10 cellular contexts compared by ENCODE assay signal in the genomic region with DNA sequence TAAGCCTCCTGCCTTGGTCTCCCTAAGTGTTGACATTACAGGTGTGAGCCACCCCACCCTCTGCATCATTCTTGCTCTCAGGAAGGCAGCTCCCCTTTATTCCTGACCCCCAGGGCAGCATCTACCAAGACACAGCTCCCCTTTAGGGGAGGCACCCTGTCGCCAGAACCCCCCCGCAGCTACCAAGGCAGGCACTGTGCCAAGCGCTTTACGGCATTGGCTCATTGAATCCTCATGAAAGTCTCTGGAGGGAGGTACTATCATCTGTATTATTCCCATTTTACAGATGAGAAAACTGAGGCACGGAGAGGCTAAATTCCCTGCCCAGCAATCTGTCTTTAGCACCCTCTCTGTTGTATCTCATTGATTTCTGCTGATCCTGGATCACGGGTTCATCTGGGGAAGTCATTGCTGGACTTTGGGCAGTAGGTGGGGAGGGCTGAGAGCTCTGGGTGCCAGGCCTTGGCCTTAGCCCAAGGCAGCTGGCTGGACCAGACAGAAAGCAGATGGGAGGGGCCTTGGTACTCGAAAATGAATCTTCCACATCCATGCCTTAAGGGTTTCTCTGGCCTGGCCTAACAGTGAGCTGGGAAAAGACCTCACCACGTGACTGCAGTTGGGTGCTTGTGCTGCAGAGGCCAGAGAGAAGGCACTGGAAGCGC. TPM values are rescaled to one million over a fixed set of nuclear protein-coding genes. Genes with fewer than 3 reads are reported as not detected.
A peak's percentile ranks its signal among the peaks of the same experiment; 100 is the strongest.
DNase-seq lines count a peak whose midpoint lies in the region; ATAC-seq and TF ChIP-seq lines count a peak whose summit lies in the region.
"Had no signal": no experiment of that assay in that cellular context is flagged by ENCODE, and none has a peak within 500 bp of the region (broad histone marks: within the 10 kb centered on the region; RNA-seq: fewer than 3 reads in every experiment).

No MANE protein-coding gene starts in this region.

- peaks cover 0 to 67% (median 48%) of the 10 kb centered on the region in 12 donors for H3K4me1 ChIP-seq in heart left ventricle

- DNase-seq in ELR (ENCODE audit: low read depth) (peak; percentile 40), amygdala (lab: John Stamatoyannopoulos, UW) (peak in 48 of 56 donors; percentile 14 to 88 (median 57)), heart left ventricle (peak in 3 of 5 donors; percentile 47 to 71 (median 48)), putamen (ENCODE audit: low spot score) (peak; percentile 89), DMS53 treated with DMSO at 0.1 percent for 48 hours (lab: John Stamatoyannopoulos, UW; ENCODE audit: unreplicated experiment) (no peak), dermis blood vessel endothelial cell (no peak)
- no peak for DNase-seq in stimulated activated naive CD4-positive, alpha-beta T cell treated with Interleukin-2 at 50 U/mL for 16 hours (lab: John Stamatoyannopoulos, UW)
- DNase-seq: CD4-positive, alpha-beta T cell had no signal

- H3K9me3 ChIP-seq in heart left ventricle = no peaks in the 10 kb centered on the region

- H3K4me3 ChIP-seq in heart left ventricle = no peak overlapping the region
- H3K4me3 ChIP-seq: coronary artery had no signal

- TF ChIP-seq CTCF in heart left ventricle (IDR thresholded peaks at IDR 0.05) = no peak

- WGBS in heart left ventricle, 4 donors = 66 to 72% (median 71%) methylated on average over 9 of the region's 9 CpGs

- no peak for TF ChIP-seq POLR2A in heart left ventricle (IDR thresholded peaks at IDR 0.05)

- peaks cover 0 to 26% (median 3%) of the 10 kb centered on the region in 9 donors for H3K36me3 ChIP-seq in heart left ventricle

- peak overlapping the region in 7 of 12 donors; percentile 5 to 74 (median 66) for H3K27ac ChIP-seq in heart left ventricle
- H3K27ac ChIP-seq: coronary artery had no signal

- intact Hi-C loops in heart left ventricle (cut with DNase I) = loop anchor here in 1 of 10 donors (5.0 kb wide), 1 partner anchor 37 kb away; no protein-coding TSS in a partner anchor

- ATAC-seq in heart left ventricle (peak; percentile 25 to 64 (median 48)), HG02610 (IDR thresholded peaks at IDR 0.05; ENCODE audit: unreplicated experiment) (no peak)

- no peaks in the 10 kb centered on the region for H3K27me3 ChIP-seq in heart left ventricle

RNA-seq across cellular contexts. Expression of gene PLOD1, which starts 5.9 kb away (rescaled TPM):
- total RNA-seq in heart left ventricle (100 to 1,000 TPM in 1 of 9 donors, 10 to 100 TPM in 8; 37.5 to 104 (median 50.1) TPM), dermis blood vessel endothelial cell (242 and 359 TPM in 2 replicates)
- polyA plus RNA-seq in heart left ventricle = 100 to 1,000 TPM in 1 of 2 donors, 10 to 100 TPM in 1; 38.3 to 108 TPM

RNA-seq across cellular contexts. Expression of gene KIAA2013, which starts 14.2 kb away (rescaled TPM):
- total RNA-seq in heart left ventricle (100 to 1,000 TPM in 1 of 9 donors, 10 to 100 TPM in 8; 37.1 to 106 (median 41.3) TPM), dermis blood vessel endothelial cell (87.1 and 117 TPM in 2 replicates)
- 10 to 100 TPM; 29.3 to 57.4 TPM for polyA plus RNA-seq in heart left ventricle

RNA-seq across cellular contexts. Expression of gene MFN2, which starts 39.9 kb away (rescaled TPM):
- total RNA-seq in heart left ventricle = 100 to 1,000 TPM; 398 to 900 (median 632) TPM
- polyA plus RNA-seq in heart left ventricle = 100 to 1,000 TPM; 263 to 374 TPM
- total RNA-seq in dermis blood vessel endothelial cell = 61.1 and 95.3 TPM in 2 replicates

Comparison
In these comparisons a context has a peak if more than half of its experiments do, and no peak if none do; other contexts are left out.
1. DNase-seq: peak in ELR (single experiment), amygdala (48 of 56), heart left ventricle (3 of 5) and putamen (single experiment); none in DMS53 treated with DMSO at 0.1 percent for 48 hours (single experiment), stimulated activated naive CD4-positive, alpha-beta T cell treated with Interleukin-2 at 50 U/mL for 16 hours (single experiment) and dermis blood vessel endothelial cell (single experiment).